9 cellular contexts compared by ENCODE assay signal in the genomic region with DNA sequence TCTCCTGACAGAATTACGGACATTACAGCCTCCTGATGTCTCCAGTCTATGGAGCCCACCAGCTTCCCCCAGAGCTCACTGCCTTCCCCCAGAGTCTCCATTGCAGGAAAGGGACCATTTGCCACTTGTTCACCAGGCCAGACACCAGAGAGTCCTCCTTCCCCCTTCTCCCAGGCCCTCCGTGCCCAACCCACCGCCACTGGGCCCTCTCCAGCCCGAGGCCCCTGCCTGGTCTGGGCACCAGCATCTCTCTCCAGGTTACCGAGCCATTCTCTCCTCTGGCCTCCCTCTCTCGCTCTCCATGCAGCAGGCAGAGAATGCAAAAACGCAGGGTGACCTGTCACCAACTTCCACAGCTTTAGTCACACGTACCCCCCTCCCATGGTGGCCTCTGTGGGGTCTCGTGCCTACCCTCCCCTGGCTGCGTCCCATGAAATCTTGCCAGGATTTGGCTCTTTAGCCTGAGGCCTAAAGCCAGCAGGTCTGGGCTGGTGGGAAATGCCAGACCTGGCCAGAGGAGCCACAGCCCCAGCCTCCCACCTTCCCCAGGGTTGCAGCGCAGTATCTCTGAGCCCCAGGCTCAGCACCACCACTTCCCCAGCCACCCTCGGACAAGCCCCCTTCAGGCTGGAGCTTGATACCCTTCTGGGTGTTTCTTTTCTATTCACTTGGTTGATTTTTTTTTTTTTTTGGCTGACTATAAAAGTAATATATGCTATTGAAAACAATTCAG. TPM values are rescaled to one million over a fixed set of nuclear protein-coding genes. Genes with fewer than 3 reads are reported as not detected.
DNase-seq lines count a peak whose midpoint lies in the region; ATAC-seq and TF ChIP-seq lines count a peak whose summit lies in the region.
"Had no signal": no experiment of that assay in that cellular context is flagged by ENCODE, and none has a peak within 500 bp of the region (broad histone marks: within the 10 kb centered on the region; RNA-seq: fewer than 3 reads in every experiment).

No MANE protein-coding gene starts in this region.

- H3K27me3 Mint-ChIP-seq in osteocyte (ENCODE audit: unreplicated experiment) = no peaks in the 10 kb centered on the region

- no peaks in the 10 kb centered on the region for H3K9me3 Mint-ChIP-seq in osteocyte (ENCODE audit: unreplicated experiment)

- H3K27ac ChIP-seq in left ventricle myocardium inferior (replicated peaks) = peak overlapping the region; percentile 100
- peak overlapping the region; percentile 57 to 91 (median 82) for H3K27ac ChIP-seq in esophagus squamous epithelium
- H3K27ac ChIP-seq in uterus = peak overlapping the region; percentile 94 to 97

- DNase-seq in left ventricle myocardium inferior (no peak), Right ventricle myocardium inferior (ENCODE audit: missing footprints) (no peak), esophagus squamous epithelium (lab: John Stamatoyannopoulos, UW) (no peak), osteocyte (ENCODE audit: extremely low spot score, unreplicated experiment) (no peak), uterus (no peak), ureter (ENCODE audit: low spot score) (no peak), G401 (ENCODE audit: low spot score) (no peak)
- DNase-seq: activated T-cell treated with anti-CD3 and anti-CD28 coated beads, Interleukin-2, amount 50 U/mL, for 48 hours had no signal

- ATAC-seq in Right ventricle myocardium inferior = no peak
- ATAC-seq in HG02870 (IDR thresholded peaks at IDR 0.05; ENCODE audit: unreplicated experiment) = no peak

- in situ Hi-C loops in G401 (cut with HindIII; ENCODE audit: low sequenced_read_pairs) = no loop called here

- WGBS in esophagus squamous epithelium, 2 donors = 70 to 81% methylated on average over 9 to 11 of the region's 12 CpGs

- no peaks in the 10 kb centered on the region for H3K36me3 Mint-ChIP-seq in osteocyte (ENCODE audit: unreplicated experiment)

- H3K4me1 ChIP-seq in left ventricle myocardium inferior (peaks cover 63% of the 10 kb centered on the region), esophagus squamous epithelium (peaks cover 20 to 63% (median 55%) of the 10 kb centered on the region in 3 donors), uterus (peaks cover 9 to 30% of the 10 kb centered on the region in 2 donors)

- peak overlapping the region; percentile 45 for H3K4me3 Mint-ChIP-seq in osteocyte (ENCODE audit: unreplicated experiment)

- no peaks in the 10 kb centered on the region for H3K36me3 ChIP-seq in left ventricle myocardium inferior
- H3K36me3 ChIP-seq in esophagus squamous epithelium = no peaks in the 10 kb centered on the region
- H3K36me3 ChIP-seq in uterus = no peaks in the 10 kb centered on the region

- TF ChIP-seq CTCF in left ventricle myocardium inferior (IDR thresholded peaks at IDR 0.05; ENCODE audit: borderline replicate concordance) = no peak
- TF ChIP-seq CTCF in esophagus squamous epithelium (IDR thresholded peaks at IDR 0.05) = no peak
- TF ChIP-seq CTCF in osteocyte (IDR thresholded peaks at IDR 0.05) = no peak
- no peak for TF ChIP-seq CTCF in uterus (IDR thresholded peaks at IDR 0.05)

- H3K9me3 ChIP-seq in left ventricle myocardium inferior (replicated peaks) = no peaks in the 10 kb centered on the region
- H3K9me3 ChIP-seq in esophagus squamous epithelium = no peaks in the 10 kb centered on the region
- no peaks in the 10 kb centered on the region for H3K9me3 ChIP-seq in uterus

- intact Hi-C loops in left ventricle myocardium inferior (cut with micrococcal nuclease) (no loop called here), Right ventricle myocardium inferior (cut with DNase I) (no loop called here), esophagus squamous epithelium (cut with DNase I) (no loop called here), uterus (cut with DNase I; ENCODE audit: low total_unique reads) (no loop called here)

- peak overlapping the region; percentile 51 for H3K4me3 ChIP-seq in left ventricle myocardium inferior
- H3K4me3 ChIP-seq in esophagus squamous epithelium = no peak overlapping the region
- H3K4me3 ChIP-seq in uterus = peak overlapping the region in 1 of 2 donors; percentile 27

- H3K27me3 ChIP-seq in left ventricle myocardium inferior (ENCODE audit: low read depth) (no peaks in the 10 kb centered on the region), esophagus squamous epithelium (no peaks in the 10 kb centered on the region), uterus (no peaks in the 10 kb centered on the region)

- TF ChIP-seq POLR2A in esophagus squamous epithelium (IDR thresholded peaks at IDR 0.05) (no peak), uterus (IDR thresholded peaks at IDR 0.05) (no peak)

- peaks cover 53% of the 10 kb centered on the region for H3K4me1 Mint-ChIP-seq in osteocyte (ENCODE audit: unreplicated experiment)

- peak overlapping the region; percentile 93 for H3K27ac Mint-ChIP-seq in osteocyte (ENCODE audit: unreplicated experiment)

RNA-seq across cellular contexts. Expression of a gene that starts 6.8 kb away (rescaled TPM):
- 57.6 TPM for total RNA-seq in left ventricle myocardium inferior
- total RNA-seq in Right ventricle myocardium inferior = 65.8 TPM
- 10 to 100 TPM; 41.4 to 70.1 (median 46.5) TPM for total RNA-seq in esophagus squamous epithelium
- 484 and 511 TPM in 2 replicates for total RNA-seq in osteocyte
- total RNA-seq in uterus = 100 to 1,000 TPM; 134 to 847 (median 280) TPM
- 109 TPM for total RNA-seq in ureter
- total RNA-seq in G401 (2014; rRNA removed; shearing (Covaris generic)) = 721 and 818 TPM in 2 replicates

RNA-seq across cellular contexts. Expression of a gene that starts 29.5 kb away (rescaled TPM):
- total RNA-seq in left ventricle myocardium inferior (4.4 TPM), Right ventricle myocardium inferior (7.7 TPM), esophagus squamous epithelium (1 to 10 TPM in 3 of 4 donors, under 1 TPM in 1; 0.57 to 2.3 (median 1.6) TPM), osteocyte (3.1 and 4.0 TPM in 2 replicates), uterus (10 to 100 TPM in 3 of 4 donors, 1 to 10 TPM in 1; 9.6 to 52.9 (median 28.2) TPM), ureter (14.9 TPM)
- total RNA-seq in G401 (2014; rRNA removed; shearing (Covaris generic)) = 4.6 and 10.8 TPM in 2 replicates
